ENCODE assay signal across 12 cellular contexts in the genomic region with DNA sequence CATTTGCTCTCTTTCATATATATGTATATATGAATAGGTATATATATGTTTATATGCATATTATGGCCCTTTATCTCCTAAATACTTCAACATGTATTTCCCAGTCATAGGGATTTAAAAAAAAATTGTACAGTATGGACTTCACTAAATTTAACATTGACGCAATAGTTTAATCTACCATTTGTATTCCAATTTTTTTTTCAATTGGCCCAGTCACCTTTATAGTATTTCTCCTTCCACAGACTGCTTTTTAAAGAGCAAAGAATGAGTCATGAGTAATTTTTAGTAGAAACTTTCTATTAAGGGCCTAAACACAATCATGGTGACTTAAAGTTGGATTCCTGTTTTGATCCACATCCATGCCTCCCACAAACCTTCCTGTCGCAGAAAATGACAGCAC. TPM values are rescaled to one million over a fixed set of nuclear protein-coding genes. Genes with fewer than 3 reads are reported as not detected.
A peak's percentile ranks its signal among the peaks of the same experiment; 100 is the strongest.
DNase-seq lines count a peak whose midpoint lies in the region; ATAC-seq, FAIRE-seq and TF ChIP-seq lines count a peak whose summit lies in the region.
"Had no signal": no experiment of that assay in that cellular context is flagged by ENCODE, and none has a peak within 500 bp of the region (broad histone marks: within the 10 kb centered on the region; RNA-seq: fewer than 3 reads in every experiment).

No MANE protein-coding gene starts in this region.

- H3K4me2 ChIP-seq in astrocyte (ENCODE audit: low read length): peak overlapping the region; percentile 60

- FAIRE-seq in H54 (lab: Jason Lieb, UNC) (peak; percentile 74), astrocyte (lab: Jason Lieb, UNC) (peak; percentile 29)
- FAIRE-seq: colon had no signal

- H3K9me3 Mint-ChIP-seq in astrocyte (ENCODE audit: unreplicated experiment) (peaks cover 2% of the 10 kb centered on the region), glutamatergic neuron (ENCODE audit: unreplicated experiment) (peaks cover 10% of the 10 kb centered on the region)

- ATAC-seq in Right ventricle myocardium superior (ENCODE audit: poor library complexity) (peak; percentile 59), HG02938 (IDR thresholded peaks at IDR 0.05; ENCODE audit: unreplicated experiment) (no peak), HG02840 (IDR thresholded peaks at IDR 0.05; ENCODE audit: low FRiP score, unreplicated experiment) (no peak)

- intact Hi-C loops in Right ventricle myocardium superior (cut with DNase I): no loop called here

- H3K4me1 Mint-ChIP-seq in astrocyte (ENCODE audit: low read depth, unreplicated experiment) (peaks cover 21% of the 10 kb centered on the region), glutamatergic neuron (ENCODE audit: low read depth, unreplicated experiment) (peaks cover 13% of the 10 kb centered on the region)

- no peaks in the 10 kb centered on the region for H3K9me3 ChIP-seq in astrocyte (ENCODE audit: insufficient read depth, low read depth, low read length)
- no peaks in the 10 kb centered on the region for H3K9me3 ChIP-seq in stomach smooth muscle (ENCODE audit: control insufficient read depth in 2 of 2, low read length in 2 of 2)
- H3K9me3 ChIP-seq: upper lobe of left lung had no signal

- TF ChIP-seq CTCF in astrocyte (IDR thresholded peaks at IDR 0.05; ENCODE audit: insufficient read depth, low read depth, low read length) (no peak), glutamatergic neuron (IDR thresholded peaks at IDR 0.05; ENCODE audit: partially characterized antibody, unreplicated experiment) (no peak)

- H3K27ac ChIP-seq in astrocyte (ENCODE audit: low read depth, low read length) (peak overlapping the region; percentile 85), stomach smooth muscle (ENCODE audit: low read length) (peak overlapping the region; percentile 24)

- no peak for TF ChIP-seq POLR2A in H54 (IDR thresholded peaks at IDR 0.05; ENCODE audit: low read depth, low read length)

- DNase-seq in H54 (ENCODE audit: insufficient read length, low spot score) (peak; percentile 15), astrocyte (ENCODE audit: low read depth) (peak; percentile 88), Right ventricle myocardium superior (no peak), glutamatergic neuron (no peak)
- DNase-seq: activated CD8-positive, alpha-beta memory T cell treated with anti-CD3 and anti-CD28 coated beads, Interleukin-2, amount 50 U/mL, for 4 hours; nephron progenitor cell; stimulated activated CD4-positive, alpha-beta T cell treated with anti-CD3 and anti-CD28 coated beads, Interleukin-2, amount 100 ng/mL, for 48 hours; upper lobe of left lung had no signal

- H3K36me3 Mint-ChIP-seq in astrocyte (ENCODE audit: low read depth, unreplicated experiment) (peaks cover 4% of the 10 kb centered on the region), glutamatergic neuron (ENCODE audit: unreplicated experiment) (peaks cover 5% of the 10 kb centered on the region)

- H3K27me3 ChIP-seq in astrocyte (ENCODE audit: insufficient read depth, low read length) (no peaks in the 10 kb centered on the region), stomach smooth muscle (ENCODE audit: control insufficient read depth in 1 of 2, insufficient read depth in 2 of 2, low read length in 2 of 2) (no peaks in the 10 kb centered on the region)
- H3K27me3 ChIP-seq: upper lobe of left lung had no signal

- peaks cover 31% of the 10 kb centered on the region for H4K20me1 ChIP-seq in astrocyte (ENCODE audit: insufficient read depth, low read length)

- H3K9ac ChIP-seq in astrocyte (ENCODE audit: low read length): peak overlapping the region; percentile 52
- H3K9ac ChIP-seq in stomach smooth muscle (ENCODE audit: low read length in 2 of 2): no peak overlapping the region

- no peak overlapping the region for H2AFZ ChIP-seq in astrocyte (ENCODE audit: low read depth, low read length)

- no peaks in the 10 kb centered on the region for H3K27me3 Mint-ChIP-seq in astrocyte (ENCODE audit: low read depth, unreplicated experiment)
- H3K27me3 Mint-ChIP-seq in glutamatergic neuron (ENCODE audit: unreplicated experiment): no peaks in the 10 kb centered on the region

- H3K4me1 ChIP-seq in astrocyte (ENCODE audit: insufficient read depth, low read length) (peaks cover 13% of the 10 kb centered on the region), stomach smooth muscle (ENCODE audit: control insufficient read depth, insufficient read depth, low read length) (no peaks in the 10 kb centered on the region)

- H3K4me3 ChIP-seq in astrocyte (ENCODE audit: insufficient read depth, low read depth, low read length) (no peak overlapping the region), stomach smooth muscle (ENCODE audit: low read length in 2 of 2) (no peak overlapping the region)
- H3K4me3 ChIP-seq: upper lobe of left lung had no signal

- no peak overlapping the region for H3K4me3 Mint-ChIP-seq in astrocyte (ENCODE audit: unreplicated experiment)
- no peak overlapping the region for H3K4me3 Mint-ChIP-seq in glutamatergic neuron (ENCODE audit: unreplicated experiment)
- H3K4me3 Mint-ChIP-seq: nephron progenitor cell had no signal

- H3K79me2 ChIP-seq in astrocyte (ENCODE audit: insufficient read depth, low read length): peaks cover 74% of the 10 kb centered on the region

- no peaks in the 10 kb centered on the region for H3K36me3 ChIP-seq in astrocyte (ENCODE audit: insufficient read depth, low read length)
- no peaks in the 10 kb centered on the region for H3K36me3 ChIP-seq in stomach smooth muscle (ENCODE audit: control insufficient read depth in 2 of 2, insufficient read depth in 2 of 2, low read length in 2 of 2)
- H3K36me3 ChIP-seq: upper lobe of left lung had no signal

- H3K27ac Mint-ChIP-seq in astrocyte (ENCODE audit: unreplicated experiment) (peak overlapping the region; percentile 78), glutamatergic neuron (ENCODE audit: unreplicated experiment) (no peak overlapping the region)
- H3K27ac Mint-ChIP-seq: nephron progenitor cell had no signal

RNA-seq across cellular contexts. Expression of a gene that starts 20.5 kb away (rescaled TPM):
- 97.6 and 100 TPM in 2 replicates for total RNA-seq in astrocyte
- 165 TPM for total RNA-seq in Right ventricle myocardium superior
- total RNA-seq in glutamatergic neuron (ENCODE audit: unreplicated experiment): 168 TPM

Comparison
In these comparisons a context has a peak if more than half of its experiments do, and no peak if none do; other contexts are left out.
1. DNase-seq: peak in H54 (single experiment) and astrocyte (single experiment); none in Right ventricle myocardium superior (single experiment) and glutamatergic neuron (single experiment).